12 cellular contexts compared by ENCODE assay signal in the genomic region with DNA sequence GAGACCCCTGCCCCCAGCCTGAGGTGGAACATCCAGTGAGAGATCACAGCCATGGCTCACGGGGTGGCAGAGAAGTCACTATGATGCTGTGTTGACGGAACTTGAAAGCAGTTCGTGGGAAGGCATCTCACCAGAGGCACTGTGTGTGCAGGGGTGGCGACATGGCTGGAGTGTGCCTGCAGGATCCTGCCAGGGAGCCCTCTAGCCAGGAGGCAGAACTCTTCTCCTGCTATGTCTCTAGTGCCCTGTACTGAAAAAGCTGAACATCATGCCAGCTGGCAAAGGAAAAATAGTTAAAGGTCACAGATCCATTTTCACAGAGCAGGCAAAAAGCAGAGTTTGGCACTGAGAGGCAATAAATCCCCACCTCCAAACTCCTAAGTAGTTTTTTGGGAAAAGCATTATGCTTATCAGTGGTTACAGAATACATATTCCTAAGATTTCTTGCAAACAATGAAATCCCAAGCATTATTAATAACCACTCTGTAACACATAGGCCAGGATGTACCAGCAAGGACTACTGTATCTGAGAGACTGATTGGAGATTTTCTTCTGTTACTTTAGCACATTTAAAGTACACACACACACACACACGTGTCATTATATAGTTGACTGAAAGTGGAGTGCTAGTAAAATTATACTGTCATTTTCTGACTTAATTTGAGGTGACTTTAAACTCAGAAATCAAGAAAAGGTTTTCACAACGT. TPM values are rescaled to one million over a fixed set of nuclear protein-coding genes. Genes with fewer than 3 reads are reported as not detected.
DNase-seq lines count a peak whose midpoint lies in the region; ATAC-seq and TF ChIP-seq lines count a peak whose summit lies in the region.
"Had no signal": no experiment of that assay in that cellular context is flagged by ENCODE, and none has a peak within 500 bp of the region (broad histone marks: within the 10 kb centered on the region; RNA-seq: fewer than 3 reads in every experiment).

No MANE protein-coding gene starts in this region.

- H3K4me3 ChIP-seq in left lung = no peak overlapping the region
- H3K4me3 ChIP-seq: PC-9, upper lobe of left lung had no signal

- H3K9me3 Mint-ChIP-seq in activated naive CD8-positive, alpha-beta T cell (ENCODE audit: low read depth) = no peaks in the 10 kb centered on the region

- H3K4me1 Mint-ChIP-seq in activated naive CD8-positive, alpha-beta T cell (ENCODE audit: low read depth) = peaks cover 82% of the 10 kb centered on the region

- H3K36me3 ChIP-seq in left lung = no peaks in the 10 kb centered on the region
- H3K36me3 ChIP-seq: upper lobe of left lung had no signal

- no peaks in the 10 kb centered on the region for H3K27me3 ChIP-seq in left lung
- H3K27me3 ChIP-seq: upper lobe of left lung had no signal

- peak overlapping the region; percentile 18 for H3K4me3 Mint-ChIP-seq in activated naive CD8-positive, alpha-beta T cell

- intact Hi-C loops in left lung (cut with DNase I) = no loop called here

- H3K27ac Mint-ChIP-seq in activated naive CD8-positive, alpha-beta T cell = peak overlapping the region; percentile 77

- ATAC-seq in left lung = peak; percentile 26
- no peak for ATAC-seq in esophagus mucosa

- no peaks in the 10 kb centered on the region for H3K27me3 Mint-ChIP-seq in activated naive CD8-positive, alpha-beta T cell

- peaks cover 0 to 25% of the 10 kb centered on the region in 2 donors for H3K4me1 ChIP-seq in left lung

- peaks cover 2% of the 10 kb centered on the region for H3K36me3 Mint-ChIP-seq in activated naive CD8-positive, alpha-beta T cell

- H3K9me3 ChIP-seq in left lung = no peaks in the 10 kb centered on the region
- H3K9me3 ChIP-seq: upper lobe of left lung had no signal

- TF ChIP-seq CTCF in left lung (IDR thresholded peaks at IDR 0.05) = no peak

- DNase-seq in activated T-cell treated with anti-CD3 and anti-CD28 coated beads for 24 hours (ENCODE audit: low read depth) (peak; percentile 11), left lung (no peak), stromal cell of bone marrow (ENCODE audit: low read depth) (peak; percentile 7), NCI-H1436 treated with DMSO at 0.1 percent for 48 hours (lab: John Stamatoyannopoulos, UW) (no peak), RPMI8226 (no peak)
- DNase-seq in activated T-cell treated with anti-CD3 and anti-CD28 coated beads, Interleukin-2, amount 50 U/mL, for 1 hour = no peak
- DNase-seq: AML-193, NCI-H1048, PC-9, upper lobe of left lung had no signal

- no peak overlapping the region for H3K27ac ChIP-seq in left lung
- H3K27ac ChIP-seq: PC-9, upper lobe of left lung had no signal

RNA-seq across cellular contexts. Expression of gene TNRC6C, which starts 36.8 kb away (rescaled TPM):
- 10 to 100 TPM; 14.0 to 18.8 TPM for total RNA-seq in left lung
- 6.8 TPM for total RNA-seq in esophagus mucosa

Comparison
In these comparisons a context has a peak if more than half of its experiments do, and no peak if none do; other contexts are left out.
1. DNase-seq: peak in activated T-cell treated with anti-CD3 and anti-CD28 coated beads for 24 hours (single experiment) and stromal cell of bone marrow (single experiment); none in activated T-cell treated with anti-CD3 and anti-CD28 coated beads, Interleukin-2, amount 50 U/mL, for 1 hour (single experiment), left lung (0 of 2), NCI-H1436 treated with DMSO at 0.1 percent for 48 hours (single experiment) and RPMI8226 (single experiment).